Comparison of ENCODE assay signal across 21 cellular contexts in genomic region chr17:45641541-45641940, GRCh38.
"Had no signal": no experiment of that assay in that cellular context is flagged by ENCODE, and none has a peak within 500 bp of the region (broad histone marks: within the 10 kb centered on the region; RNA-seq: fewer than 3 reads in every experiment).

No MANE protein-coding gene starts in this region.

- H3K4me3 ChIP-seq: body of pancreas, cardiac muscle cell, lower lobe of right lung, ovary, transverse colon, vagina had no signal

- H3K27ac ChIP-seq: body of pancreas, cardiac muscle cell, lower lobe of right lung, ovary, transverse colon, vagina had no signal

- DNase-seq: activated B cell treated with CpG ODN at 0.5 μM for 24 hours; activated CD4-positive, alpha-beta T cell treated with anti-CD3 and anti-CD28 coated beads for 36 hours; activated CD4-positive, alpha-beta T cell treated with anti-CD3 and anti-CD28 coated beads, Interleukin-2, amount 50 U/mL, for 4 hours; activated effector memory CD4-positive, alpha-beta T cell treated with Interleukin-2 at 50 U/mL for 16 hours; activated naive CD4-positive, alpha-beta T cell treated with anti-CD3 and anti-CD28 coated beads for 36 hours; activated T-cell treated with anti-CD3 and anti-CD28 coated beads, Interleukin-2, amount 50 U/mL, for 48 hours; body of pancreas; foreskin fibroblast; kidney; lower lobe of right lung; naive B cell; ovary; right cardiac atrium; stimulated activated CD4-positive, alpha-beta T cell treated with anti-CD3 and anti-CD28 coated beads, Interleukin-1b, Interleukin-23, amount 100 ng/mL, for 48 hours; stimulated activated naive CD8-positive, alpha-beta T cell treated with anti-CD3 and anti-CD28 coated beads, Interleukin-15, amount 100 ng/mL, for 72 hours; T-helper 1 cell; T-helper 9 cell; transverse colon had no signal

- H3K36me3 ChIP-seq: ovary, transverse colon had no signal

- ATAC-seq: activated CD4-positive, alpha-beta T cell treated with anti-CD3 and anti-CD28 coated beads for 36 hours; body of pancreas; left lobe of liver; stimulated activated naive CD8-positive, alpha-beta T cell treated with anti-CD3 and anti-CD28 coated beads, Interleukin-15, amount 100 ng/mL, for 72 hours had no signal

- H3K27me3 ChIP-seq: body of pancreas, cardiac muscle cell, ovary, vagina had no signal

- H3K27me3 Mint-ChIP-seq: activated CD4-positive, alpha-beta T cell treated with anti-CD3 and anti-CD28 coated beads for 36 hours; stimulated activated naive CD8-positive, alpha-beta T cell treated with anti-CD3 and anti-CD28 coated beads, Interleukin-15, amount 100 ng/mL, for 72 hours had no signal

- H3K27ac Mint-ChIP-seq: activated B cell treated with CpG ODN at 0.5 μM for 24 hours; activated CD4-positive, alpha-beta T cell treated with anti-CD3 and anti-CD28 coated beads for 36 hours; activated naive CD4-positive, alpha-beta T cell treated with anti-CD3 and anti-CD28 coated beads for 36 hours had no signal

- H3K9me3 ChIP-seq: body of pancreas, lower lobe of right lung, ovary, transverse colon, vagina had no signal

- H3K9me3 Mint-ChIP-seq: activated B cell treated with CpG ODN at 0.5 μM for 24 hours; activated naive CD4-positive, alpha-beta T cell treated with anti-CD3 and anti-CD28 coated beads for 36 hours; naive B cell; stimulated activated naive CD8-positive, alpha-beta T cell treated with anti-CD3 and anti-CD28 coated beads, Interleukin-15, amount 100 ng/mL, for 72 hours had no signal

- H3K4me3 Mint-ChIP-seq: activated B cell treated with CpG ODN at 0.5 μM for 24 hours; activated CD4-positive, alpha-beta T cell treated with anti-CD3 and anti-CD28 coated beads for 36 hours; activated naive CD4-positive, alpha-beta T cell treated with anti-CD3 and anti-CD28 coated beads for 36 hours; naive B cell; stimulated activated naive CD8-positive, alpha-beta T cell treated with anti-CD3 and anti-CD28 coated beads, Interleukin-15, amount 100 ng/mL, for 72 hours had no signal

- H3K4me1 ChIP-seq: body of pancreas, lower lobe of right lung, transverse colon, vagina had no signal
